ENCODE assay signal across 25 cellular contexts in genomic region chr5:16567365-16567764, GRCh38.
"Had no signal": no experiment of that assay in that cellular context is flagged by ENCODE, and none has a peak within 500 bp of the region (broad histone marks: within the 10 kb centered on the region; RNA-seq: fewer than 3 reads in every experiment).

No MANE protein-coding gene starts in this region.

- H3K27ac ChIP-seq: adrenal gland, ascending aorta, brain microvascular endothelial cell, lower lobe of right lung, stomach, suprapubic skin, VCaP had no signal

- H3K27me3 Mint-ChIP-seq: activated T-helper 17 cell treated with anti-CD3 and anti-CD28 coated beads, Interleukin-2, amount 50 U/mL, for 72 hours had no signal

- ATAC-seq: activated naive CD4-positive, alpha-beta T cell treated with anti-CD3 and anti-CD28 coated beads, Interleukin-2, amount 50 U/mL, for 72 hours; activated T-helper 17 cell treated with anti-CD3 and anti-CD28 coated beads, Interleukin-2, amount 50 U/mL, for 72 hours; lower lobe of right lung; right cardiac atrium had no signal

- H3K27ac Mint-ChIP-seq: activated T-helper 17 cell treated with anti-CD3 and anti-CD28 coated beads, Interleukin-2, amount 50 U/mL, for 72 hours; natural killer cell treated with Interleukin-12 subunit alpha and Interleukin-12 subunit beta and Interleukin-15 and Interleukin-18, amount 100 ng/mL, for 72 hours had no signal

- FAIRE-seq: endothelial cell of umbilical vein, keratinocyte, TTC549 had no signal

- H3K36me3 Mint-ChIP-seq: natural killer cell treated with Interleukin-12 subunit alpha and Interleukin-12 subunit beta and Interleukin-15 and Interleukin-18, amount 100 ng/mL, for 72 hours had no signal

- H3K4me3 ChIP-seq: adrenal gland, ascending aorta, lower lobe of right lung, stomach, suprapubic skin, tibial nerve had no signal

- H3K9me3 Mint-ChIP-seq: activated T-helper 17 cell treated with anti-CD3 and anti-CD28 coated beads, Interleukin-2, amount 50 U/mL, for 72 hours had no signal

- H3K27me3 ChIP-seq: adrenal gland, ascending aorta, brain microvascular endothelial cell, stomach, suprapubic skin, tibial nerve had no signal

- H3K4me3 Mint-ChIP-seq: activated T-helper 17 cell treated with anti-CD3 and anti-CD28 coated beads, Interleukin-2, amount 50 U/mL, for 72 hours; natural killer cell treated with Interleukin-12 subunit alpha and Interleukin-12 subunit beta and Interleukin-15 and Interleukin-18, amount 100 ng/mL, for 72 hours had no signal

- DNase-seq: activated CD4-positive, alpha-beta T cell treated with anti-CD3 and anti-CD28 coated beads for 4 hours; activated CD4-positive, alpha-beta T cell treated with anti-CD3 and anti-CD28 coated beads, Interleukin-2, amount 50 U/mL, for 4 hours; activated gamma-delta T cell treated with Interleukin-2 at 50 U/mL for 16 hours; adrenal gland; brain microvascular endothelial cell; cortex of kidney; foreskin fibroblast; hippocampal formation; lower lobe of right lung; mesenchymal stem cell; posterior cingulate gyrus; right cardiac atrium; stimulated activated CD4-positive, alpha-beta T cell treated with anti-CD3 and anti-CD28 coated beads, Interleukin-15, amount 100 ng/mL, for 24 hours; stomach; T-helper 1 cell had no signal
